11 cellular contexts compared by ENCODE assay signal in the genomic region with DNA sequence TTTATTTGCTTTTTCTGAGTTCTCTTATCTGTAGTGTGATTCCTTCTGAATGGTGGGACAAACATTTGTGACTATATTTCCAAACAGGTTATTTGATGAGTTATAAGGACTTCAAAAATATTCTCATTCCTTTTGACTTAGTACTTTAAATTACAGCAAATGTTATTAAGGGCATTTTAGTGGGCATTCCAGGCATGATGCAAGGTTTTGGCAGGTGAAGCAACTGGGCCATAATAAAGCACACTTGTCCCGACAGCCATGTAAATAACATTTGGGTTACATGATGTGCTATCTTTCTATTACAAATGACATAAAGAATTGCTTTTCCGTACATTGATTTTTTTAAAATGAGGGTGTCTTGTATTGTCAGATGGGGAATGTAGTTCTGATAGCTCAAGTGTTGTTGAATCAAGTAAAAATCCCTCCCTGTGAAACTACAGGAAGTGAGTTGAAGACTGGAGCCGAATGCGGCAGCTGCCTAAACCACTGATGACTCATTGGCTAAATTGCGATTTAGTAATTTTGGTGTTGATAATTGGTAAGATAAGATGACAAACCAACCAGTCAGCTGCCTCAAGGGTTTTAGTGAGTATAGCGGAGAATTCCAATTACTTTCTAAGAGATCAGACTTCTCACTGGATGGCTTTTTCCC.
DNase-seq lines count a peak whose midpoint lies in the region; TF ChIP-seq lines count a peak whose summit lies in the region.
"Had no signal": no experiment of that assay in that cellular context is flagged by ENCODE, and none has a peak within 500 bp of the region (broad histone marks: within the 10 kb centered on the region; RNA-seq: fewer than 3 reads in every experiment).

No MANE protein-coding gene starts in this region.

- no peaks in the 10 kb centered on the region; the same call in 1 of the 2 replicates for H3K9me3 ChIP-seq in PC-9 (ENCODE audit: insufficient read depth, low read depth)
- H3K9me3 ChIP-seq: right lobe of liver had no signal

- TF ChIP-seq CTCF in PC-9 (conservative IDR thresholded peaks at IDR 0.05): no peak

- intact Hi-C loops in PC-9 (cut with micrococcal nuclease; ENCODE audit: unreplicated experiment): no loop called here

- H3K36me3 ChIP-seq in PC-9 (ENCODE audit: low read depth): no peaks in the 10 kb centered on the region
- H3K36me3 ChIP-seq: right lobe of liver had no signal

- H3K4me3 ChIP-seq in PC-9: peak overlapping the region; percentile 27; the same call in 1 of the 2 replicates
- H3K4me3 ChIP-seq: coronary artery, right lobe of liver had no signal

- peak overlapping the region; percentile 64 for H3K4me2 ChIP-seq in PC-9

- no peaks in the 10 kb centered on the region for H3K79me2 ChIP-seq in PC-9 (ENCODE audit: low read depth)

- POLR2A ChIA-PET in PC-9 (lab: Charles Lee; ENCODE audit: unreplicated experiment): no interaction called here

- H2AFZ ChIP-seq in PC-9: peak overlapping the region; percentile 35

- peak overlapping the region; percentile 94 for H3K27ac ChIP-seq in PC-9
- H3K27ac ChIP-seq: coronary artery, right lobe of liver had no signal

- BruUV-seq in PC-9 (replicated peaks; lab: Mats Ljungman, UMichigan): no TSS peak

- CTCF ChIA-PET in PC-9 (lab: Charles Lee): no interaction called here

- DNase-seq in AG20443 (ENCODE audit: low spot score) (peak; percentile 30), HT-29 (ENCODE audit: low spot score) (peak; percentile 20), PC-9 (peak; percentile 3 to 99), fibroblast of peridontal ligament (ENCODE audit: extremely low read depth) (peak; percentile 34), activated gamma-delta T cell treated with Interleukin-2 at 50 U/mL for 16 hours (no peak), NCI-H524 treated with DMSO at 0.1 percent for 48 hours (lab: John Stamatoyannopoulos, UW) (no peak)
- DNase-seq in effector CD4-positive, alpha-beta T cell: no peak
- DNase-seq in stimulated activated CD4-positive, alpha-beta T cell treated with anti-CD3 and anti-CD28 coated beads, Interleukin-12 subunit alpha, Interleukin-12 subunit beta, amount 100 ng/mL, for 4 hours: no peak
- DNase-seq: activated CD8-positive, alpha-beta memory T cell treated with anti-CD3 and anti-CD28 coated beads, Interleukin-2, amount 50 U/mL, for 48 hours; right lobe of liver had no signal

- no peaks in the 10 kb centered on the region for H4K20me1 ChIP-seq in PC-9 (ENCODE audit: insufficient read depth)

- peaks cover 50% of the 10 kb centered on the region for H3K4me1 ChIP-seq in PC-9 (replicated peaks; ENCODE audit: insufficient read depth)
- H3K4me1 ChIP-seq: right lobe of liver had no signal

- H3F3A ChIP-seq in PC-9 (ENCODE audit: insufficient read depth, low read depth): peaks cover 43% of the 10 kb centered on the region

- H3K27me3 ChIP-seq in PC-9 (ENCODE audit: insufficient read depth, low read depth): no peaks in the 10 kb centered on the region
- H3K27me3 ChIP-seq: right lobe of liver had no signal

- no peaks in the 10 kb centered on the region for H3K9me2 ChIP-seq in PC-9 (ENCODE audit: insufficient read depth)

Comparison
In these comparisons a context has a peak if more than half of its experiments do, and no peak if none do; other contexts are left out.
1. DNase-seq: peak in AG20443 (single experiment), HT-29 (single experiment), PC-9 (2 of 2) and fibroblast of peridontal ligament (single experiment); none in activated gamma-delta T cell treated with Interleukin-2 at 50 U/mL for 16 hours (single experiment), effector CD4-positive, alpha-beta T cell (single experiment), NCI-H524 treated with DMSO at 0.1 percent for 48 hours (single experiment) and stimulated activated CD4-positive, alpha-beta T cell treated with anti-CD3 and anti-CD28 coated beads, Interleukin-12 subunit alpha, Interleukin-12 subunit beta, amount 100 ng/mL, for 4 hours (single experiment).